In the genomic region with DNA sequence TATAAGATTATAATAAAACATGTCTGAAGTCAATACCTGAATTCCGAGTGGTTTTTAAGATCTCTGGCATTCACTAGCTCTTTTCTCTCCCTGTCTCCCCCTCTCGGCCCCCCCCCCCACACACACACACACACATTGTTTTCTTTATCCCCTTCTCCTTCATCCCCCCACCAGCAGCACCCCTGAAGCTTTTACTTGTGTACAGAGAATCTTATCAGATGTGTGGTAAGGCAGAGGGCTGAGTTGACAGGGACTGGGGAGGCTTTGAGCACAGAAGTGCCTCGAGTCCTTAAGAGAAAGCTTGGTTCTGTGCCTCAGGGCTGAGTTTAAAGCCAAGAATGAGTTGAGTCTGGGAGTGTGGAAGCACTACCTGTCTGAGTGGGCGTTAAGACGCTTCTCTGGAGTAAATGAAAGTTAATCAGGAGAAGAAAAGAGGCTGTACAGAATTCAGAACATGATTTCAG, we compare ENCODE assay signal across 8 cellular contexts. TPM values are rescaled to one million over a fixed set of nuclear protein-coding genes. Genes with fewer than 3 reads are reported as not detected.
A peak's percentile ranks its signal among the peaks of the same experiment; 100 is the strongest.
DNase-seq lines count a peak whose midpoint lies in the region; ATAC-seq, FAIRE-seq and TF ChIP-seq lines count a peak whose summit lies in the region.

No MANE protein-coding gene starts in this region.

- no peaks in the 10 kb centered on the region for H3K9me3 ChIP-seq in adrenal gland (replicated peaks in 1 of 3)
- H3K9me3 ChIP-seq in keratinocyte (ENCODE audit: control insufficient read depth, low read depth, low read length) = no peaks in the 10 kb centered on the region

- no peaks in the 10 kb centered on the region for H3K79me2 ChIP-seq in keratinocyte (ENCODE audit: control insufficient read depth, insufficient read depth, low read length)

- H3K9me1 ChIP-seq in keratinocyte (ENCODE audit: control insufficient read depth, extremely low read depth, insufficient read depth, low read length) = no peaks in the 10 kb centered on the region

- no peak overlapping the region for H2AFZ ChIP-seq in keratinocyte (ENCODE audit: control insufficient read depth, low read length)

- ATAC-seq in GM21381 (IDR thresholded peaks at IDR 0.05; ENCODE audit: unreplicated experiment) = no peak

- no peak overlapping the region for H3K9ac ChIP-seq in keratinocyte (ENCODE audit: control insufficient read depth, extremely low read depth, insufficient read depth, low read length)

- H3K4me3 ChIP-seq in adrenal gland (peak overlapping the region in 3 of 4 donors; percentile 31 to 76 (median 70)), keratinocyte (ENCODE audit: control insufficient read depth in 2 of 3, extremely low read depth in 1 of 3, insufficient read depth in 2 of 3, low read depth in 1 of 3, low read length in 3 of 3) (peak overlapping the region in 1 of 3 experiments; percentile 27)

- H3K36me3 ChIP-seq in adrenal gland (replicated peaks in 1 of 2) (no peaks in the 10 kb centered on the region), keratinocyte (ENCODE audit: control insufficient read depth in 2 of 2, extremely low read depth in 1 of 2, insufficient read depth in 2 of 2, low read length in 2 of 2) (no peaks in the 10 kb centered on the region)

- H3K4me1 ChIP-seq in adrenal gland (replicated peaks in 1 of 2) (peaks cover 13 to 19% of the 10 kb centered on the region in 2 donors), keratinocyte (ENCODE audit: control insufficient read depth, extremely low read depth, insufficient read depth, low read length) (peaks cover 24% of the 10 kb centered on the region)

- TF ChIP-seq POLR2A in adrenal gland (IDR thresholded peaks at IDR 0.05) = peak in 1 of 2 donors; percentile 15

- DNase-seq in NCI-H526 (lab: John Stamatoyannopoulos, UW) (peak; percentile 70 to 78), NCI-H526 treated with DMSO at 0.1 percent for 48 hours (lab: John Stamatoyannopoulos, UW) (no peak), NOMO-1 treated with DMSO at 0.1 percent for 48 hours (lab: John Stamatoyannopoulos, UW; ENCODE audit: unreplicated experiment) (peak; percentile 70), adrenal gland (peak in 6 of 7 donors; percentile 37 to 66 (median 51)), keratinocyte (ENCODE audit: low read depth, low spot score) (no peak), occipital lobe (lab: John Stamatoyannopoulos, UW) (no peak)
- peak; percentile 67 for DNase-seq in stimulated activated CD8-positive, alpha-beta memory T cell treated with anti-CD3 and anti-CD28 coated beads, Interleukin-4, amount 100 ng/mL, for 48 hours

- H3K4me2 ChIP-seq in keratinocyte (ENCODE audit: control insufficient read depth, extremely low read depth, insufficient read depth, low read depth, low read length) = peak overlapping the region; percentile 73

- H3K27ac ChIP-seq in adrenal gland (peak overlapping the region; percentile 43 to 91 (median 79)), keratinocyte (ENCODE audit: control insufficient read depth, insufficient read depth, low read length) (no peak overlapping the region)

- dilution Hi-C loops in keratinocyte (cut with MboI; ENCODE audit: extremely low pct_ligation_motif_present, low sequenced_read_pairs) = no loop called here

- WGBS in adrenal gland, 4 donors = 10 to 15% (median 12%) methylated on average over 5 of the region's 5 CpGs

- TF ChIP-seq CTCF in adrenal gland (IDR thresholded peaks at IDR 0.05) (no peak), keratinocyte (optimal IDR thresholded peaks at IDR 0.05 in 1 of 3, IDR thresholded peaks at IDR 0.05 in 1 of 3, conservative IDR thresholded peaks at IDR 0.05 in 1 of 3; ENCODE audit: extremely low read depth in 1 of 3, insufficient read depth in 2 of 3, low read length in 3 of 3) (no peak)

- intact Hi-C loops in adrenal gland (cut with DNase I) = loop anchor here in 1 of 2 donors (10.0 kb wide), 1 partner anchor 170 kb away; no protein-coding TSS in a partner anchor

- FAIRE-seq in keratinocyte (lab: Jason Lieb, UNC) = no peak

- no peaks in the 10 kb centered on the region for H4K20me1 ChIP-seq in keratinocyte (ENCODE audit: control insufficient read depth, extremely low read depth, insufficient read depth, low read length)

- no peaks in the 10 kb centered on the region for H3K27me3 ChIP-seq in adrenal gland
- H3K27me3 ChIP-seq in keratinocyte (ENCODE audit: control insufficient read depth, extremely low read depth, insufficient read depth, low read length) = peaks cover 11% of the 10 kb centered on the region

RNA-seq across cellular contexts. Expression of gene ID2, which starts 2.6 kb away (rescaled TPM):
- 100 to 1,000 TPM in 7 of 8 donors, 10 to 100 TPM in 1; 80.7 to 468 (median 244) TPM for total RNA-seq in adrenal gland
- polyA plus RNA-seq in adrenal gland = 100 to 1,000 TPM in 1 of 3 donors, 10 to 100 TPM in 2; 93.0 to 127 (median 96.0) TPM
- 3.5 to 14.3 TPM (median 6.3 TPM) in 3 replicates for polyA plus RNA-seq in keratinocyte
- polyA plus RNA-seq in keratinocyte (2011; ENCODE audit: low read depth) = 7.7 TPM
- 2.1 and 2.2 TPM in 2 replicates for polyA plus RNA-seq in keratinocyte (2011; cell fraction: cytosol; rRNA removed)
- polyA plus RNA-seq in keratinocyte (2011; cell fraction: nucleus; rRNA removed) = 6.5 and 7.4 TPM in 2 replicates
- polyA plus RNA-seq in keratinocyte (2012; ENCODE audit: low replicate concordance) = 2.1 and 10.7 TPM in 2 replicates
- polyA minus RNA-seq in keratinocyte = 1.5 to 4.2 TPM (median 3.8 TPM) in 3 replicates
- 3.6 TPM for polyA minus RNA-seq in keratinocyte (2011; cell fraction: cytosol; rRNA and poly(A)+ RNA removed)
- polyA minus RNA-seq in keratinocyte (2011; cell fraction: nucleus; rRNA and poly(A)+ RNA removed) = 2.7 and 4.0 TPM in 2 replicates
- total RNA-seq in occipital lobe = 314 TPM

Comparison
In these comparisons a context has a peak if more than half of its experiments do, and no peak if none do; other contexts are left out.
1. DNase-seq: peak in NCI-H526 (2 of 2), NOMO-1 treated with DMSO at 0.1 percent for 48 hours (single experiment), adrenal gland (6 of 7) and stimulated activated CD8-positive, alpha-beta memory T cell treated with anti-CD3 and anti-CD28 coated beads, Interleukin-4, amount 100 ng/mL, for 48 hours (single experiment); none in NCI-H526 treated with DMSO at 0.1 percent for 48 hours (single experiment), keratinocyte (single experiment) and occipital lobe (single experiment).